In genomic region chr2:195863564-195863963, GRCh38 we compare ENCODE assay signal across 15 cellular contexts.
"Had no signal": no experiment of that assay in that cellular context is flagged by ENCODE, and none has a peak within 500 bp of the region (broad histone marks: within the 10 kb centered on the region; RNA-seq: fewer than 3 reads in every experiment).

No MANE protein-coding gene starts in this region.

- DNase-seq: activated CD4-positive, alpha-beta T cell treated with anti-CD3 and anti-CD28 coated beads for 48 hours; activated CD8-positive, alpha-beta memory T cell treated with anti-CD3 and anti-CD28 coated beads, Interleukin-2, amount 50 U/mL, for 48 hours; activated CD8-positive, alpha-beta T cell treated with anti-CD3 and anti-CD28 coated beads, Interleukin-2, amount 10 ng/mL, durations not matched to agents 7 days and 5 days; activated naive CD4-positive, alpha-beta T cell treated with Interleukin-2 at 50 U/mL for 16 hours; caudate nucleus; colonic mucosa; foreskin keratinocyte; ovary; stimulated activated CD4-positive, alpha-beta T cell treated with anti-CD3 and anti-CD28 coated beads, Interleukin-2, amount 100 ng/mL, for 48 hours; stimulated activated CD8-positive, alpha-beta memory T cell treated with anti-CD3 and anti-CD28 coated beads, Interleukin-4, amount 100 ng/mL, for 48 hours; T1000; testis had no signal

- H3K36me3 ChIP-seq: colonic mucosa, ovary had no signal

- H3K9me3 Mint-ChIP-seq: activated T-helper 1 cell treated with anti-CD3 and anti-CD28 coated beads, Interleukin-12 subunit alpha, Interleukin-12 subunit beta, Interleukin-2, Interleukin-4 antibody, amounts not matched to agents 30 ng/mL and 10 ng/mL and 1 ng/mL, durations not matched to agents 14 hours and 24 hours and 36 hours; stimulated activated naive CD8-positive, alpha-beta T cell treated with anti-CD3 and anti-CD28 coated beads, Interleukin-15, Interleukin-2, amounts not matched to agents 100 ng/mL and 50 ng/mL, for 24 hours had no signal

- H3K27ac Mint-ChIP-seq: activated CD8-positive, alpha-beta T cell treated with anti-CD3 and anti-CD28 coated beads, Interleukin-2, amount 10 ng/mL, durations not matched to agents 7 days and 5 days; activated T-helper 1 cell treated with anti-CD3 and anti-CD28 coated beads, Interleukin-12 subunit alpha, Interleukin-12 subunit beta, Interleukin-2, Interleukin-4 antibody, amounts not matched to agents 30 ng/mL and 10 ng/mL and 1 ng/mL, durations not matched to agents 14 hours and 24 hours and 36 hours; natural killer cell treated with Interleukin-12 subunit alpha and Interleukin-12 subunit beta and Interleukin-15 and Interleukin-18, amount 100 ng/mL, for 72 hours; stimulated activated naive CD8-positive, alpha-beta T cell treated with anti-CD3 and anti-CD28 coated beads, Interleukin-15, Interleukin-2, amounts not matched to agents 100 ng/mL and 50 ng/mL, for 24 hours had no signal

- H3K4me3 Mint-ChIP-seq: activated CD8-positive, alpha-beta T cell treated with anti-CD3 and anti-CD28 coated beads, Interleukin-2, amount 10 ng/mL, durations not matched to agents 7 days and 5 days; activated T-helper 1 cell treated with anti-CD3 and anti-CD28 coated beads, Interleukin-12 subunit alpha, Interleukin-12 subunit beta, Interleukin-2, Interleukin-4 antibody, amounts not matched to agents 30 ng/mL and 10 ng/mL and 1 ng/mL, durations not matched to agents 14 hours and 24 hours and 36 hours; natural killer cell treated with Interleukin-12 subunit alpha and Interleukin-12 subunit beta and Interleukin-15 and Interleukin-18, amount 100 ng/mL, for 72 hours; stimulated activated naive CD8-positive, alpha-beta T cell treated with anti-CD3 and anti-CD28 coated beads, Interleukin-15, Interleukin-2, amounts not matched to agents 100 ng/mL and 50 ng/mL, for 24 hours had no signal

- H3K27ac ChIP-seq: colonic mucosa, foreskin keratinocyte, ovary, testis had no signal

- H3K27me3 ChIP-seq: colonic mucosa, foreskin keratinocyte, ovary, testis had no signal

- ATAC-seq: activated CD8-positive, alpha-beta T cell treated with anti-CD3 and anti-CD28 coated beads, Interleukin-2, amount 10 ng/mL, durations not matched to agents 7 days and 5 days; foreskin keratinocyte; natural killer cell treated with Interleukin-12 subunit alpha and Interleukin-12 subunit beta and Interleukin-15 and Interleukin-18, amount 100 ng/mL, for 72 hours had no signal

- H3K4me3 ChIP-seq: colonic mucosa, ovary, testis had no signal

- H3K4me1 ChIP-seq: colonic mucosa, foreskin keratinocyte, testis had no signal

- H3K9me3 ChIP-seq: colonic mucosa, ovary, testis had no signal

- H3K36me3 Mint-ChIP-seq: natural killer cell treated with Interleukin-12 subunit alpha and Interleukin-12 subunit beta and Interleukin-15 and Interleukin-18, amount 100 ng/mL, for 72 hours had no signal
